ENCODE assay signal across 6 cellular contexts in genomic region chr19:17243340-17243853, GRCh38. TPM values are rescaled to one million over a fixed set of nuclear protein-coding genes. Genes with fewer than 3 reads are reported as not detected.
A peak's percentile ranks its signal among the peaks of the same experiment; 100 is the strongest.
DNase-seq lines count a peak whose midpoint lies in the region; ATAC-seq and TF ChIP-seq lines count a peak whose summit lies in the region.

No MANE protein-coding gene starts in this region.

- ATAC-seq in Right ventricle myocardium inferior = no peak
- ATAC-seq in left colon = peak; percentile 19
- ATAC-seq in aorta (ENCODE audit: low FRiP score) = no peak
- no peak for ATAC-seq in sciatic nerve

- H3K9me3 ChIP-seq in right atrium auricular region (no peaks in the 10 kb centered on the region), aorta (ENCODE audit: control insufficient read depth, low read length) (no peaks in the 10 kb centered on the region)

- no peaks in the 10 kb centered on the region for H3K27me3 ChIP-seq in right atrium auricular region
- H3K27me3 ChIP-seq in aorta (ENCODE audit: control insufficient read depth in 1 of 2, insufficient read depth in 2 of 2, low read length in 1 of 2) = no peaks in the 10 kb centered on the region

- intact Hi-C loops in Right ventricle myocardium inferior (cut with DNase I) = no loop called here
- intact Hi-C loops in left colon (cut with DNase I, micrococcal nuclease) = no loop called here
- intact Hi-C loops in aorta (cut with DNase I) = no loop called here
- intact Hi-C loops in sciatic nerve (cut with DNase I) = no loop called here

- H3K4me3 ChIP-seq in right atrium auricular region = peak overlapping the region; percentile 67 to 78
- H3K4me3 ChIP-seq in aorta (ENCODE audit: low read length in 2 of 2) = peak overlapping the region; percentile 76 to 86

- H3K36me3 ChIP-seq in right atrium auricular region = peaks cover 1% of the 10 kb centered on the region
- no peaks in the 10 kb centered on the region for H3K36me3 ChIP-seq in aorta (ENCODE audit: control insufficient read depth in 1 of 2, insufficient read depth in 2 of 2, low read length in 1 of 2)

- no peak for TF ChIP-seq CTCF in right atrium auricular region (IDR thresholded peaks at IDR 0.05)

- WGBS in aorta, 2 donors = 18 to 19% methylated on average over 10 of the region's 10 CpGs

- H3K4me1 ChIP-seq in right atrium auricular region = peaks cover 0 to 41% of the 10 kb centered on the region in 2 donors
- H3K4me1 ChIP-seq in aorta (ENCODE audit: control insufficient read depth in 1 of 2, insufficient read depth in 2 of 2, low read length in 2 of 2) = no peaks in the 10 kb centered on the region

- H3K27ac ChIP-seq in right atrium auricular region (peak overlapping the region; percentile 78 to 84), aorta (ENCODE audit: low read depth in 1 of 2, low read length in 2 of 2) (peak overlapping the region in 1 of 2 donors; percentile 0)

- DNase-seq in right atrium auricular region (ENCODE audit: low spot score) (no peak), Right ventricle myocardium inferior (ENCODE audit: missing footprints) (no peak), left colon (peak; percentile 51 to 56), aorta (no peak), sciatic nerve (ENCODE audit: low spot score) (no peak), DMS114 treated with DMSO at 0.1 percent for 48 hours (lab: John Stamatoyannopoulos, UW; ENCODE audit: unreplicated experiment) (no peak)

RNA-seq across cellular contexts. Expression of gene NR2F6, which starts 2.3 kb away (rescaled TPM):
- 10 to 100 TPM; 63.6 to 69.7 TPM for total RNA-seq in right atrium auricular region
- total RNA-seq in Right ventricle myocardium inferior = 76.4 TPM
- 100 to 1,000 TPM; 151 to 181 TPM for total RNA-seq in left colon
- total RNA-seq in aorta = 10 to 100 TPM; 23.1 to 27.7 TPM
- 10 to 100 TPM; 10.4 to 19.9 TPM for polyA plus RNA-seq in aorta
- total RNA-seq in sciatic nerve = 23.9 TPM

RNA-seq across cellular contexts. Expression of gene OCEL1, which starts 17.4 kb away (rescaled TPM):
- total RNA-seq in right atrium auricular region (1 to 10 TPM; 5.9 to 8.2 TPM), Right ventricle myocardium inferior (26.0 TPM), left colon (10 to 100 TPM; 44.7 to 64.5 TPM), aorta (10 to 100 TPM; 10.2 to 23.0 TPM), sciatic nerve (23.4 TPM)
- polyA plus RNA-seq in aorta = 10 to 100 TPM; 26.1 to 26.2 TPM

RNA-seq across cellular contexts. Expression of gene USHBP1, which starts 21.1 kb away (rescaled TPM):
- total RNA-seq in right atrium auricular region (1 to 10 TPM; 4.3 to 6.6 TPM), Right ventricle myocardium inferior (7.6 TPM), left colon (1 to 10 TPM in 1 of 2 donors, under 1 TPM in 1; 0.67 to 2.3 TPM), aorta (10 to 100 TPM in 1 of 2 donors, 1 to 10 TPM in 1; 4.6 to 12.8 TPM), sciatic nerve (9.6 TPM)
- polyA plus RNA-seq in aorta = under 1 TPM; 0.13 to 0.61 TPM

RNA-seq across cellular contexts. Expression of gene BABAM1, which starts 23.8 kb away (rescaled TPM):
- total RNA-seq in right atrium auricular region = 10 to 100 TPM; 67.9 to 71.7 TPM
- 82.0 TPM for total RNA-seq in Right ventricle myocardium inferior
- total RNA-seq in left colon = 10 to 100 TPM; 63.5 to 70.3 TPM
- 10 to 100 TPM; 55.8 to 63.2 TPM for total RNA-seq in aorta
- polyA plus RNA-seq in aorta = 100 to 1,000 TPM in 1 of 2 donors, 10 to 100 TPM in 1; 83.6 to 102 TPM
- 66.6 TPM for total RNA-seq in sciatic nerve

RNA-seq across cellular contexts. Expression of gene USE1, which starts 28.2 kb away (rescaled TPM):
- 10 to 100 TPM; 17.5 to 18.4 TPM for total RNA-seq in right atrium auricular region
- total RNA-seq in Right ventricle myocardium inferior = 32.8 TPM
- total RNA-seq in left colon = 10 to 100 TPM; 22.0 to 25.6 TPM
- total RNA-seq in aorta = 10 to 100 TPM; 18.7 to 24.0 TPM
- 10 to 100 TPM; 47.3 to 75.2 TPM for polyA plus RNA-seq in aorta
- total RNA-seq in sciatic nerve = 27.4 TPM

Comparison
In these comparisons a context has a peak if more than half of its experiments do, and no peak if none do; other contexts are left out.
1. DNase-seq: peak in left colon (2 of 2); none in right atrium auricular region (single experiment), Right ventricle myocardium inferior (single experiment), aorta (0 of 2), sciatic nerve (single experiment) and DMS114 treated with DMSO at 0.1 percent for 48 hours (single experiment).